ENCODE assay signal across 8 cellular contexts in genomic region chr3:183884437-183885296, GRCh38. TPM values are rescaled to one million over a fixed set of nuclear protein-coding genes. Genes with fewer than 3 reads are reported as not detected.
DNase-seq lines count a peak whose midpoint lies in the region; TF ChIP-seq lines count a peak whose summit lies in the region.

Gene PARL, minus strand, starts transcription at chr3:183884880. Its CDS starts 34 bp downstream, at chr3:183884846.

- DNase-seq in G401 (ENCODE audit: low spot score) (peak; percentile 94), H7 (peak; percentile 94), fibroblast of the conjunctiva (ENCODE audit: low read depth) (peak; percentile 83), stomach (peak; percentile 97)
- DNase-seq in activated effector memory CD4-positive, alpha-beta T cell treated with Interleukin-2 at 50 U/mL for 16 hours: peak; percentile 93

- H3K79me2 ChIP-seq in Loucy (ENCODE audit: insufficient read depth, low read length) (peaks cover 49% of the 10 kb centered on the region), neural cell (replicated peaks; ENCODE audit: insufficient read depth, low read length) (peaks cover 37% of the 10 kb centered on the region)

- H3K4me3 ChIP-seq in H7 (ENCODE audit: insufficient read depth, low read depth, low read length) (peak within 1 kb of the TSS; percentile 98), Loucy (ENCODE audit: low read length, poor library complexity, severe bottlenecking) (peak within 1 kb of the TSS; percentile 99), neural cell (ENCODE audit: low read length) (peak within 1 kb of the TSS; percentile 91), stomach (peak within 1 kb of the TSS; percentile 87 to 99 (median 92))

- no peaks in the 10 kb centered on the region for H3K9me2 ChIP-seq in Loucy (replicated peaks; ENCODE audit: low read depth, low read length)
- no peaks in the 10 kb centered on the region for H3K9me2 ChIP-seq in neural cell (ENCODE audit: insufficient read depth, low read length)

- intact Hi-C loops in stomach (cut with DNase I; ENCODE audit: low total_unique reads): no loop called here

- H3K27me3 ChIP-seq in H7 (ENCODE audit: control insufficient read depth, insufficient read depth, low read length) (no peaks in the 10 kb centered on the region), Loucy (ENCODE audit: insufficient read depth, low read length, poor library complexity, severe bottlenecking) (no peaks in the 10 kb centered on the region), neural cell (ENCODE audit: insufficient read depth, low read depth, low read length) (peaks cover 2% of the 10 kb centered on the region), stomach (no peaks in the 10 kb centered on the region)

- in situ Hi-C loops in G401 (cut with HindIII; ENCODE audit: low sequenced_read_pairs): no loop called here

- H3K4me2 ChIP-seq in Loucy (ENCODE audit: low read depth, low read length, poor library complexity, severe bottlenecking): peak within 1 kb of the TSS; percentile 87
- peak within 1 kb of the TSS; percentile 90 for H3K4me2 ChIP-seq in neural cell (ENCODE audit: low read length)

- H3K9me3 ChIP-seq in Loucy (ENCODE audit: insufficient read depth, low read depth, low read length): no peaks in the 10 kb centered on the region
- no peaks in the 10 kb centered on the region for H3K9me3 ChIP-seq in neural cell (ENCODE audit: low read length)
- no peaks in the 10 kb centered on the region for H3K9me3 ChIP-seq in stomach

- H2AFZ ChIP-seq in Loucy (ENCODE audit: low read length) (peak within 1 kb of the TSS; percentile 91), neural cell (ENCODE audit: low read depth, low read length) (peak within 1 kb of the TSS; percentile 88)

- TF ChIP-seq EP300 in neural cell (conservative IDR thresholded peaks at IDR 0.05; ENCODE audit: poor library complexity, severe bottlenecking) (peak; percentile 36), stomach (IDR thresholded peaks at IDR 0.05) (no peak)

- WGBS in stomach, 5 donors: 0 to 1% (median 1%) methylated on average over 49 to 61 of the region's 61 CpGs

- TF ChIP-seq POLR2A in Raji (IDR thresholded peaks at IDR 0.05; ENCODE audit: insufficient read depth, low read depth, low read length): peak; percentile 92
- TF ChIP-seq POLR2A in stomach (IDR thresholded peaks at IDR 0.05): no peak

- H3F3A ChIP-seq in Loucy (ENCODE audit: low read depth) (no peaks in the 10 kb centered on the region), neural cell (ENCODE audit: insufficient read depth, low read length, poor library complexity, severe bottlenecking) (no peaks in the 10 kb centered on the region)

- H3K4me1 ChIP-seq in Loucy (ENCODE audit: insufficient read depth, low read length, poor library complexity, severe bottlenecking) (peaks cover 20% of the 10 kb centered on the region), stomach (peaks cover 13 to 52% (median 24%) of the 10 kb centered on the region in 4 donors)

- H3K9ac ChIP-seq in Loucy (ENCODE audit: low read depth, low read length, poor library complexity, severe bottlenecking): peak within 1 kb of the TSS; percentile 92
- H3K9ac ChIP-seq in neural cell (ENCODE audit: low read length): peak within 1 kb of the TSS; percentile 89

- H3K36me3 ChIP-seq in H7 (replicated peaks; ENCODE audit: control insufficient read depth, insufficient read depth, low read length) (no peaks in the 10 kb centered on the region), Loucy (ENCODE audit: insufficient read depth, low read length) (no peaks in the 10 kb centered on the region), neural cell (ENCODE audit: insufficient read depth, low read length) (no peaks in the 10 kb centered on the region), stomach (peaks cover 0 to 4% (median 0%) of the 10 kb centered on the region in 4 donors)

- TF ChIP-seq CTCF in Loucy (conservative IDR thresholded peaks at IDR 0.05; ENCODE audit: low read length) (peak; percentile 82), neural cell (IDR thresholded peaks at IDR 0.05; ENCODE audit: poor library complexity, severe bottlenecking) (peak; percentile 99), stomach (IDR thresholded peaks at IDR 0.05) (peak in 6 of 7 experiments; percentile 20 to 96 (median 92))

- H3K27ac ChIP-seq in neural cell (ENCODE audit: low read length): peak within 1 kb of the TSS; percentile 75
- H3K27ac ChIP-seq in stomach: peak within 1 kb of the TSS; percentile 79 to 89 (median 82)

- peak; percentile 80 for TF ChIP-seq RAD21 in neural cell (conservative IDR thresholded peaks at IDR 0.05)

- H4K20me1 ChIP-seq in Loucy (ENCODE audit: insufficient read depth, low read length, poor library complexity, severe bottlenecking) (peaks cover 12% of the 10 kb centered on the region), neural cell (ENCODE audit: insufficient read depth) (no peaks in the 10 kb centered on the region)

TF ChIP-seq in neural cell, 6 proteins besides CTCF, POLR2A, EP300 and RAD21:
- peak; percentile 97 for TF ChIP-seq POLR2AphosphoS5 (IDR thresholded peaks at IDR 0.05)
- TF ChIP-seq MXI1 (conservative IDR thresholded peaks at IDR 0.05; ENCODE audit: poor library complexity, severe bottlenecking): peak; percentile 93
- TF ChIP-seq SMC3 (conservative IDR thresholded peaks at IDR 0.05; ENCODE audit: poor library complexity): peak; percentile 81
- no peak for TF ChIP-seq EZH2 (IDR thresholded peaks at IDR 0.05; ENCODE audit: borderline replicate concordance, insufficient read depth, low read length, poor library complexity, severe bottlenecking)
- peak; percentile 78 for TF ChIP-seq REST (IDR thresholded peaks at IDR 0.05; ENCODE audit: borderline replicate concordance)
- peak; percentile 74 for TF ChIP-seq TAF1 (IDR thresholded peaks at IDR 0.05; ENCODE audit: low read depth)
TF ChIP-seq in neural cell: peak in this region for 5.

RNA-seq across cellular contexts. Expression of gene PARL, which starts in this region (rescaled TPM):
- 79.2 and 86.5 TPM in 2 replicates for total RNA-seq in G401 (2014; rRNA removed; shearing (Covaris generic))
- 37.4 and 55.2 TPM in 2 replicates for total RNA-seq in H7 (2014; rRNA removed; shearing (Covaris generic))
- 59.2 and 67.9 TPM in 2 replicates for polyA plus RNA-seq in neural cell
- 38.7 and 45.1 TPM in 2 replicates for polyA minus RNA-seq in neural cell
- total RNA-seq in stomach: 100 to 1,000 TPM in 1 of 5 donors, 10 to 100 TPM in 4; 54.3 to 116 (median 68.8) TPM
- 100 to 1,000 TPM in 1 of 3 donors, 10 to 100 TPM in 2; 79.7 to 101 (median 90.3) TPM for polyA plus RNA-seq in stomach

Comparison
In these comparisons a context has a peak if more than half of its experiments do, and no peak if none do; other contexts are left out.
1. Peak in every context shown above with its lines: DNase-seq, H3K4me3 ChIP-seq and H3K27ac ChIP-seq.